Comparison of ENCODE assay signal across 10 cellular contexts in genomic region chr10:21329995-21330627, GRCh38.
A peak's percentile ranks its signal among the peaks of the same experiment; 100 is the strongest.
DNase-seq lines count a peak whose midpoint lies in the region; ATAC-seq, FAIRE-seq and TF ChIP-seq lines count a peak whose summit lies in the region.
"Had no signal": no experiment of that assay in that cellular context is flagged by ENCODE, and none has a peak within 500 bp of the region (broad histone marks: within the 10 kb centered on the region; RNA-seq: fewer than 3 reads in every experiment).

No MANE protein-coding gene starts in this region.

- no peak for TF ChIP-seq EP300 in A549 (IDR thresholded peaks at IDR 0.05)

- no peaks in the 10 kb centered on the region for H3K9me3 ChIP-seq in A549
- H3K9me3 ChIP-seq in effector memory CD4-positive, alpha-beta T cell (ENCODE audit: control insufficient read depth, low read length) = no peaks in the 10 kb centered on the region

- H3K36me3 ChIP-seq in effector memory CD4-positive, alpha-beta T cell (ENCODE audit: control insufficient read depth, insufficient read depth, low read length) = no peaks in the 10 kb centered on the region

- peak; percentile 64 to 94 for DNase-seq in A549 (ENCODE audit: low read depth in 1 of 2, low spot score in 1 of 2)
- peak; percentile 22 for DNase-seq in KBM-7
- DNase-seq in astrocyte of the cerebellum (ENCODE audit: low read depth) = peak; percentile 76
- no peak for DNase-seq in NCI-H1092 treated with DMSO at 0.1 percent for 48 hours (lab: John Stamatoyannopoulos, UW)
- DNase-seq in activated CD4-positive, CD25-positive, alpha-beta regulatory T cell treated with anti-CD3 and anti-CD28 coated beads, Interleukin-2, amount 50 U/mL, for 72 hours = no peak
- no peak for DNase-seq in activated CD4-positive, alpha-beta T cell treated with anti-CD3 and anti-CD28 coated beads, Interleukin-2, amount 10 ng/mL, durations not matched to agents 7 days and 5 days
- DNase-seq in effector memory CD4-positive, alpha-beta T cell = no peak
- DNase-seq: activated CD4-positive, CD25-positive, alpha-beta regulatory T cell had no signal

- TF ChIP-seq POLR2A in A549 (IDR thresholded peaks at IDR 0.05; ENCODE audit: low read length) = no peak

- TF ChIP-seq CTCF in A549 (IDR thresholded peaks at IDR 0.05) = no peak
- TF ChIP-seq CTCF in astrocyte of the cerebellum (IDR thresholded peaks at IDR 0.05; ENCODE audit: low read depth, low read length, missing control alignments) = no peak

- H3K27ac Mint-ChIP-seq in activated CD4-positive, alpha-beta T cell treated with anti-CD3 and anti-CD28 coated beads, Interleukin-2, amount 10 ng/mL, durations not matched to agents 7 days and 5 days = no peak overlapping the region

- no peaks in the 10 kb centered on the region for H3K27me3 Mint-ChIP-seq in activated CD4-positive, alpha-beta T cell treated with anti-CD3 and anti-CD28 coated beads, Interleukin-2, amount 10 ng/mL, durations not matched to agents 7 days and 5 days

- POLR2A ChIA-PET in A549 (lab: Yijun Ruan, JAX) = interaction anchor here (0.6 to 1.7 kb wide), 9 partner anchors 12 to 195 kb away, joined by 3 to 8 read pairs (median 3); partner anchors contain the start of gene SKIDA1
- POLR2A ChIA-PET in activated CD4-positive, alpha-beta T cell treated with anti-CD3 and anti-CD28 coated beads, Interleukin-2, amount 10 ng/mL, durations not matched to agents 7 days and 5 days (lab: Charles Lee) = no interaction called here

- TF ChIP-seq RAD21 in A549 (conservative IDR thresholded peaks at IDR 0.05 in 1 of 2, IDR thresholded peaks at IDR 0.05 in 1 of 2) = peak; percentile 23 to 26; a peak in 2 of 5 replicates

- no peak for FAIRE-seq in A549 (lab: Jason Lieb, UNC)
- FAIRE-seq in islet of Langerhans (lab: Jason Lieb, UNC) = peak; percentile 97

- 0% methylated on average over 4 of the region's 4 CpGs for WGBS in A549 (ENCODE audit: missing lambda C conversion rate)

- no peaks in the 10 kb centered on the region for H3K4me1 Mint-ChIP-seq in activated CD4-positive, alpha-beta T cell treated with anti-CD3 and anti-CD28 coated beads, Interleukin-2, amount 10 ng/mL, durations not matched to agents 7 days and 5 days

- CTCF ChIA-PET in A549 (lab: Yijun Ruan, JAX) = interaction anchor here (1.1 to 2.5 kb wide), 3 partner anchors 21 to 197 kb away, joined by 3 to 11 read pairs (median 3); no protein-coding TSS in a partner anchor
- CTCF ChIA-PET in activated CD4-positive, alpha-beta T cell treated with anti-CD3 and anti-CD28 coated beads, Interleukin-2, amount 10 ng/mL, durations not matched to agents 7 days and 5 days (lab: Charles Lee) = interaction anchor here (1.0 kb wide), 1 partner anchor 19 kb away, joined by 4 read pairs; no protein-coding TSS in a partner anchor

- peaks cover 64% of the 10 kb centered on the region for H3K4me1 ChIP-seq in A549
- no peaks in the 10 kb centered on the region for H3K4me1 ChIP-seq in effector memory CD4-positive, alpha-beta T cell (ENCODE audit: control insufficient read depth, insufficient read depth, low read length, poor library complexity, severe bottlenecking)

- H3K9me3 Mint-ChIP-seq in activated CD4-positive, alpha-beta T cell treated with anti-CD3 and anti-CD28 coated beads, Interleukin-2, amount 10 ng/mL, durations not matched to agents 7 days and 5 days = no peaks in the 10 kb centered on the region

- no peaks in the 10 kb centered on the region for H3K36me3 Mint-ChIP-seq in activated CD4-positive, alpha-beta T cell treated with anti-CD3 and anti-CD28 coated beads, Interleukin-2, amount 10 ng/mL, durations not matched to agents 7 days and 5 days (ENCODE audit: low read depth)

- H3K4me2 ChIP-seq in A549 = peak overlapping the region; percentile 61
- H3K4me2 ChIP-seq: KMS-11 had no signal

- no peak overlapping the region for H3K4me3 ChIP-seq in A549
- no peak overlapping the region for H3K4me3 ChIP-seq in astrocyte of the cerebellum (ENCODE audit: low read depth, low read length)
- no peak overlapping the region for H3K4me3 ChIP-seq in effector memory CD4-positive, alpha-beta T cell (ENCODE audit: insufficient read depth, low read depth, low read length, poor library complexity, severe bottlenecking)

- peak overlapping the region; percentile 95 to 96 for H3K27ac ChIP-seq in A549
- H3K27ac ChIP-seq in effector memory CD4-positive, alpha-beta T cell (ENCODE audit: insufficient read depth, low read length, poor library complexity, severe bottlenecking) = no peak overlapping the region
- H3K27ac ChIP-seq: KMS-11 had no signal

- ATAC-seq in A549 = peak; percentile 83 to 93

- H3K27me3 ChIP-seq in effector memory CD4-positive, alpha-beta T cell (replicated peaks; ENCODE audit: control insufficient read depth, insufficient read depth, low read length, poor library complexity, severe bottlenecking) = no peaks in the 10 kb centered on the region

- H3K4me3 Mint-ChIP-seq in activated CD4-positive, alpha-beta T cell treated with anti-CD3 and anti-CD28 coated beads, Interleukin-2, amount 10 ng/mL, durations not matched to agents 7 days and 5 days = no peak overlapping the region

- in situ Hi-C loops in KBM-7 (cut with MboI; ENCODE audit: low pct_unique_long_range_greater_than_20kb, low sequenced_read_pairs) (no loop called here), astrocyte of the cerebellum (cut with HindIII; ENCODE audit: low sequenced_read_pairs) (no loop called here)

TF ChIP-seq in A549, 52 proteins besides CTCF, POLR2A, EP300 and RAD21:
- TF ChIP-seq JUN (IDR thresholded peaks at IDR 0.05) (no peak), KDM1A (IDR thresholded peaks at IDR 0.05; ENCODE audit: low read depth) (peak; percentile 27; the same call in 1 of the 2 replicates), MAX (IDR thresholded peaks at IDR 0.05) (peak; percentile 33; the same call in 1 of the 2 replicates), CEBPB (IDR thresholded peaks at IDR 0.05) (peak; percentile 14 to 67; a peak in 2 of 4 replicates), CHD4 (IDR thresholded peaks at IDR 0.05; ENCODE audit: borderline replicate concordance) (peak; percentile 44; the same call in 1 of the 2 replicates), HOXB5 (CRISPR knock-in tag; IDR thresholded peaks at IDR 0.05) (no peak; the same call in 1 of the 2 replicates), JUNB (IDR thresholded peaks at IDR 0.05) (peak; percentile 68; the same call in 1 of the 2 replicates), PBX3 (IDR thresholded peaks at IDR 0.05) (peak; percentile 90), GATA3 (IDR thresholded peaks at IDR 0.05; ENCODE audit: borderline replicate concordance) (peak; percentile 67; the same call in 1 of the 2 replicates), FOSL2 (IDR thresholded peaks at IDR 0.05) (peak; percentile 88), FOSL2 (CRISPR knock-in tag; IDR thresholded peaks at IDR 0.05) (peak; percentile 99)

Comparison
In these comparisons a context has a peak if more than half of its experiments do, and no peak if none do; other contexts are left out.
1. DNase-seq: peak in A549 (2 of 2), KBM-7 (single experiment) and astrocyte of the cerebellum (single experiment); none in NCI-H1092 treated with DMSO at 0.1 percent for 48 hours (single experiment), activated CD4-positive, CD25-positive, alpha-beta regulatory T cell treated with anti-CD3 and anti-CD28 coated beads, Interleukin-2, amount 50 U/mL, for 72 hours (single experiment), activated CD4-positive, alpha-beta T cell treated with anti-CD3 and anti-CD28 coated beads, Interleukin-2, amount 10 ng/mL, durations not matched to agents 7 days and 5 days (single experiment) and effector memory CD4-positive, alpha-beta T cell (0 of 3).